Comparison of ENCODE assay signal across 8 cellular contexts in the genomic region with DNA sequence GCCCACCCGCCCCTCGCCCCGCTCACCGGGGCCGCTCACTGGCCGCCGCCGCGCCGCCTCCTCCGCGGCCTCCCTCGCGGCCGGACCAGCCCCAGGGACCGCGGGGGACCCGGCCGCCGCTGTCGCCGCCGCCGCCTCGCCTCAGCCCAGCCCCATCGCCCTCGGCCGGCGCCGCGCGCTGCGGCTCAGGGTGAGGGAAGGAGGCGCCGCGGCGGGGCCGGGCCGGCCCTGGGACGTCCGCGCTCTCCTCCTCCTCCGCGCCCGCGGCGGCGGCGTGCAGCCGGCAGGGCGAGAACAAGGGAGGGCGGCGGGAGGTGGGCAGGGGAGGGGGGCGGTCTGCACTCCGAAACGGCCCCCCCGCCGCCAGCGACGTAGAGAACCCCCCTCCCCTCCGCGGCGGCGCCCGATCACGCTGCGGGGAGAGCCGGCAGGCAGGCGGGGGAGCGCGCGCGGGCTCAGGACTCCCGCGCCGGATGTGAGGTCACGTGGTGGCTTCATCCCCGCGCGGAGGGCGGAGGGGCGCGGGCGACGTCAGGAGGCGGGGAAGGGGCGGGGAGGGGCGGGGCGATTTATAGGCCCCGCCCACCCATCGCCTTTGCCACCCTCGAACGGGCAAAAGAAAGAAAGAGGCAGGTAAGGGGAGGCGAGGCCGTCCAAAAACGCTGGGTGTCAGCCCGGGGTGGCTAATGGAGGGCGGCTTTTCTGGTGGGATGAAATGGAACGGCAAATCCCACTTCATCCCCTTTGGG. TPM values are rescaled to one million over a fixed set of nuclear protein-coding genes. Genes with fewer than 3 reads are reported as not detected.
DNase-seq lines count a peak whose midpoint lies in the region; ATAC-seq and TF ChIP-seq lines count a peak whose summit lies in the region.

A gene (minus strand): TSS at position 463 of the 749 bp plus-strand sequence. CDS start 24,812 bp downstream, outside the sequence.

- DNase-seq in BE2C (peak; percentile 92), NCI-H526 treated with DMSO at 0.1 percent for 48 hours (lab: John Stamatoyannopoulos, UW) (peak; percentile 75), coronary artery (ENCODE audit: low spot score) (peak; percentile 93), left kidney (ENCODE audit: low read depth, low spot score) (peak; percentile 97)
- peak; percentile 90 for DNase-seq in activated CD4-positive, alpha-beta T cell treated with anti-CD3 and anti-CD28 coated beads, Interleukin-2, amount 10 ng/mL, durations not matched to agents 7 days and 5 days
- peak; percentile 86 for DNase-seq in stimulated activated CD4-positive, alpha-beta T cell treated with anti-CD3 and anti-CD28 coated beads, Interleukin-2, amount 100 ng/mL, for 4 hours (ENCODE audit: low read depth)

- peaks cover 57% of the 10 kb centered on the region for H3K4me1 Mint-ChIP-seq in activated CD4-positive, alpha-beta T cell treated with anti-CD3 and anti-CD28 coated beads, Interleukin-2, amount 10 ng/mL, durations not matched to agents 7 days and 5 days

- H3K36me3 ChIP-seq in BE2C, result peaks cover 26% of the 10 kb centered on the region

- peak within 1 kb of the TSS; percentile 92 for H3K4me3 Mint-ChIP-seq in activated CD4-positive, alpha-beta T cell treated with anti-CD3 and anti-CD28 coated beads, Interleukin-2, amount 10 ng/mL, durations not matched to agents 7 days and 5 days

- no peaks in the 10 kb centered on the region for H3K9me3 Mint-ChIP-seq in activated CD4-positive, alpha-beta T cell treated with anti-CD3 and anti-CD28 coated beads, Interleukin-2, amount 10 ng/mL, durations not matched to agents 7 days and 5 days

- ATAC-seq in GM19324 (IDR thresholded peaks at IDR 0.05; ENCODE audit: low FRiP score, unreplicated experiment) (peak; percentile 81), HG03460 (IDR thresholded peaks at IDR 0.05; ENCODE audit: unreplicated experiment) (peak; percentile 68)

- TF ChIP-seq CTCF in BE2C (IDR thresholded peaks at IDR 0.05; ENCODE audit: low read depth, low read length) (no peak), coronary artery (IDR thresholded peaks at IDR 0.05) (no peak)

- peaks cover 40% of the 10 kb centered on the region for H3K36me3 Mint-ChIP-seq in activated CD4-positive, alpha-beta T cell treated with anti-CD3 and anti-CD28 coated beads, Interleukin-2, amount 10 ng/mL, durations not matched to agents 7 days and 5 days (ENCODE audit: low read depth)

- H3K27ac ChIP-seq in coronary artery, result peak within 1 kb of the TSS; percentile 93 to 94

- CTCF ChIA-PET in activated CD4-positive, alpha-beta T cell treated with anti-CD3 and anti-CD28 coated beads, Interleukin-2, amount 10 ng/mL, durations not matched to agents 7 days and 5 days (lab: Charles Lee), result interaction anchor here (0.8 to 1.9 kb wide), 2 partner anchors 11 to 14 kb away, joined by 3 to 7 read pairs; no protein-coding TSS in a partner anchor

- no peaks in the 10 kb centered on the region for H3K27me3 ChIP-seq in BE2C

- no peaks in the 10 kb centered on the region for H3K27me3 Mint-ChIP-seq in activated CD4-positive, alpha-beta T cell treated with anti-CD3 and anti-CD28 coated beads, Interleukin-2, amount 10 ng/mL, durations not matched to agents 7 days and 5 days

- peaks cover 3% of the 10 kb centered on the region; the same call in 1 of the 2 replicates for H3K4me1 ChIP-seq in BE2C

- POLR2A ChIA-PET in activated CD4-positive, alpha-beta T cell treated with anti-CD3 and anti-CD28 coated beads, Interleukin-2, amount 10 ng/mL, durations not matched to agents 7 days and 5 days (lab: Charles Lee), result no interaction called here

- H3K9me3 ChIP-seq in BE2C, result no peaks in the 10 kb centered on the region

- peak within 1 kb of the TSS; percentile 96 for H3K27ac Mint-ChIP-seq in activated CD4-positive, alpha-beta T cell treated with anti-CD3 and anti-CD28 coated beads, Interleukin-2, amount 10 ng/mL, durations not matched to agents 7 days and 5 days

- H3K4me3 ChIP-seq in BE2C (ENCODE audit: low read depth, low read length), result peak within 1 kb of the TSS; percentile 94
- H3K4me3 ChIP-seq in coronary artery, result peak within 1 kb of the TSS; percentile 97

RNA-seq across cellular contexts. Expression of the gene that starts here (rescaled TPM):
- polyA plus RNA-seq in BE2C (2012; ENCODE audit: insufficient read depth, insufficient read length, low read depth), result 20.4 TPM
- 10 to 100 TPM; 59.2 to 73.8 TPM for total RNA-seq in activated CD4-positive, alpha-beta T cell treated with anti-CD3 and anti-CD28 coated beads, Interleukin-2, amount 10 ng/mL, durations not matched to agents 7 days and 5 days

Comparison
In these comparisons a context has a peak if more than half of its experiments do, and no peak if none do; other contexts are left out.
1. Peak in every context shown above with its lines: DNase-seq, ATAC-seq, H3K4me3 ChIP-seq and H3K27ac ChIP-seq.